In genomic region chr3:117600112-117600511, GRCh38 we compare ENCODE assay signal across 19 cellular contexts.
A peak's percentile ranks its signal among the peaks of the same experiment; 100 is the strongest.
DNase-seq lines count a peak whose midpoint lies in the region; ATAC-seq and TF ChIP-seq lines count a peak whose summit lies in the region.
"Had no signal": no experiment of that assay in that cellular context is flagged by ENCODE, and none has a peak within 500 bp of the region (broad histone marks: within the 10 kb centered on the region; RNA-seq: fewer than 3 reads in every experiment).

No MANE protein-coding gene starts in this region.

- CTCF ChIA-PET in WTC11 (lab: Charles Lee) = interaction anchor here (0.5 kb wide), 1 partner anchor 1304 kb away, joined by 8 read pairs; no protein-coding TSS in a partner anchor

- no peaks in the 10 kb centered on the region for H3K4me1 ChIP-seq in right cardiac atrium (ENCODE audit: control insufficient read depth, insufficient read depth, low read length)

- H3K36me3 Mint-ChIP-seq in WTC11 = no peaks in the 10 kb centered on the region
- H3K36me3 Mint-ChIP-seq: CD4-positive, CD25-positive, alpha-beta regulatory T cell had no signal

- H3K4me1 Mint-ChIP-seq in WTC11 = peaks cover 26% of the 10 kb centered on the region
- H3K4me1 Mint-ChIP-seq: CD4-positive, CD25-positive, alpha-beta regulatory T cell had no signal

- H3K4me3 ChIP-seq in right cardiac atrium (ENCODE audit: low read length) = no peak overlapping the region
- H3K4me3 ChIP-seq: hepatocyte had no signal

- 82% methylated on average over 3 of the region's 3 CpGs for WGBS in right cardiac atrium

- no peak overlapping the region for H3K4me3 Mint-ChIP-seq in WTC11
- H3K4me3 Mint-ChIP-seq: CD4-positive, CD25-positive, alpha-beta regulatory T cell; type B pancreatic cell had no signal

- TF ChIP-seq CTCF in WTC11 (IDR thresholded peaks at IDR 0.05) = no peak

- intact Hi-C loops in right cardiac atrium (cut with DNase I) (no loop called here), Right ventricle myocardium inferior (cut with DNase I) (no loop called here)

- POLR2A ChIA-PET in WTC11 (lab: Charles Lee) = no interaction called here

- H3K27ac ChIP-seq in right cardiac atrium (ENCODE audit: low read length) = no peak overlapping the region
- H3K27ac ChIP-seq: epithelial cell of prostate, hepatocyte had no signal

- ATAC-seq in right cardiac atrium (no peak), Right ventricle myocardium inferior (no peak), HG02763 (IDR thresholded peaks at IDR 0.05; ENCODE audit: unreplicated experiment) (peak; percentile 75), WTC11 (peak; percentile 87), HG03196 (IDR thresholded peaks at IDR 0.05; ENCODE audit: unreplicated experiment) (no peak)

- H3K9me3 ChIP-seq in right cardiac atrium (ENCODE audit: control insufficient read depth, low read length) = no peaks in the 10 kb centered on the region

- no peaks in the 10 kb centered on the region; the same call in 1 of the 2 replicates for H3K27me3 Mint-ChIP-seq in WTC11 (ENCODE audit: low read depth)
- H3K27me3 Mint-ChIP-seq: CD4-positive, CD25-positive, alpha-beta regulatory T cell had no signal

- no peak overlapping the region for H3K27ac Mint-ChIP-seq in WTC11
- H3K27ac Mint-ChIP-seq: CD4-positive, CD25-positive, alpha-beta regulatory T cell; type B pancreatic cell had no signal

- H3K27me3 ChIP-seq in right cardiac atrium (ENCODE audit: control insufficient read depth, insufficient read depth) = no peaks in the 10 kb centered on the region
- H3K27me3 ChIP-seq: hepatocyte had no signal

- H3K9me3 Mint-ChIP-seq in WTC11 = no peaks in the 10 kb centered on the region

- DNase-seq in right cardiac atrium = peak in 2 of 3 donors; percentile 11 to 37
- DNase-seq in Right ventricle myocardium inferior (ENCODE audit: missing footprints) = no peak
- DNase-seq in WTC11 (ENCODE audit: low spot score) = peak; percentile 15
- DNase-seq in KG1 (lab: John Stamatoyannopoulos, UW) = no peak
- DNase-seq in T1000 (lab: John Stamatoyannopoulos, UW) = no peak
- DNase-seq in activated T-cell treated with anti-CD3 and anti-CD28 coated beads for 4 hours = no peak
- DNase-seq: 8988T; activated naive CD4-positive, alpha-beta T cell; caudate nucleus; CD4-positive, CD25-positive, alpha-beta regulatory T cell; mammary epithelial cell; NCI-H526; nucleus accumbens; SHP77 treated with DMSO at 0.1 percent for 48 hours had no signal

TF ChIP-seq in WTC11, 78 proteins besides CTCF, POLR2A, EP300 and RAD21:
- no peak for TF ChIP-seq ESRRA (CRISPR knock-in tag; IDR thresholded peaks at IDR 0.05; ENCODE audit: borderline replicate concordance)
TF ChIP-seq in WTC11: peak in this region for 0.

Comparison
In these comparisons a context has a peak if more than half of its experiments do, and no peak if none do; other contexts are left out.
1. DNase-seq: peak in right cardiac atrium (2 of 3) and WTC11 (single experiment); none in Right ventricle myocardium inferior (single experiment), KG1 (single experiment), T1000 (single experiment) and activated T-cell treated with anti-CD3 and anti-CD28 coated beads for 4 hours (single experiment).
2. ATAC-seq: peak in HG02763 (single experiment) and WTC11 (single experiment); none in right cardiac atrium (0 of 2), Right ventricle myocardium inferior (single experiment) and HG03196 (single experiment).